In the genomic region with DNA sequence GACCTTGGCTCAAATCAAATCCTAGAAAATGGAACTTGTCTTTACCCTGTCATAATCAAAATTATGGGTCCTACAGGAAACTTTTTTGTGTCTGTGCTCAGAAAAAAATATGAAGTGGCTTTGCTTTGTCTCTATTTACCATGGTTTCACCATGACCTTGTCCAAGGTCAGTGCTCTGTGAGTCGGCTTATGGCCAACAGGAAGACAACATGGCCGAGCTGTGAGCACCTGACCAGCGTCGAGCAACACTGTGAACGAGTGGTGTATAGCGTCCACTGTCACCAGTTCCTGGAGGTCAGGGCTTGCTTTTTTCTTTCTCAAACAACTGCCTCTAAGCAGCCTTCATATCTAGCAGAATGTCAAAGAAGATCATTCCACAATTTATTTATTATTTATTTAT, we compare ENCODE assay signal across 1 cellular context.
TF ChIP-seq lines count a peak whose summit lies in the region.

No MANE protein-coding gene starts in this region.

TF ChIP-seq in GM12878, 131 proteins besides CTCF, POLR2A, EP300 and RAD21 (continued from another document):
- TF ChIP-seq, protein P1, sequence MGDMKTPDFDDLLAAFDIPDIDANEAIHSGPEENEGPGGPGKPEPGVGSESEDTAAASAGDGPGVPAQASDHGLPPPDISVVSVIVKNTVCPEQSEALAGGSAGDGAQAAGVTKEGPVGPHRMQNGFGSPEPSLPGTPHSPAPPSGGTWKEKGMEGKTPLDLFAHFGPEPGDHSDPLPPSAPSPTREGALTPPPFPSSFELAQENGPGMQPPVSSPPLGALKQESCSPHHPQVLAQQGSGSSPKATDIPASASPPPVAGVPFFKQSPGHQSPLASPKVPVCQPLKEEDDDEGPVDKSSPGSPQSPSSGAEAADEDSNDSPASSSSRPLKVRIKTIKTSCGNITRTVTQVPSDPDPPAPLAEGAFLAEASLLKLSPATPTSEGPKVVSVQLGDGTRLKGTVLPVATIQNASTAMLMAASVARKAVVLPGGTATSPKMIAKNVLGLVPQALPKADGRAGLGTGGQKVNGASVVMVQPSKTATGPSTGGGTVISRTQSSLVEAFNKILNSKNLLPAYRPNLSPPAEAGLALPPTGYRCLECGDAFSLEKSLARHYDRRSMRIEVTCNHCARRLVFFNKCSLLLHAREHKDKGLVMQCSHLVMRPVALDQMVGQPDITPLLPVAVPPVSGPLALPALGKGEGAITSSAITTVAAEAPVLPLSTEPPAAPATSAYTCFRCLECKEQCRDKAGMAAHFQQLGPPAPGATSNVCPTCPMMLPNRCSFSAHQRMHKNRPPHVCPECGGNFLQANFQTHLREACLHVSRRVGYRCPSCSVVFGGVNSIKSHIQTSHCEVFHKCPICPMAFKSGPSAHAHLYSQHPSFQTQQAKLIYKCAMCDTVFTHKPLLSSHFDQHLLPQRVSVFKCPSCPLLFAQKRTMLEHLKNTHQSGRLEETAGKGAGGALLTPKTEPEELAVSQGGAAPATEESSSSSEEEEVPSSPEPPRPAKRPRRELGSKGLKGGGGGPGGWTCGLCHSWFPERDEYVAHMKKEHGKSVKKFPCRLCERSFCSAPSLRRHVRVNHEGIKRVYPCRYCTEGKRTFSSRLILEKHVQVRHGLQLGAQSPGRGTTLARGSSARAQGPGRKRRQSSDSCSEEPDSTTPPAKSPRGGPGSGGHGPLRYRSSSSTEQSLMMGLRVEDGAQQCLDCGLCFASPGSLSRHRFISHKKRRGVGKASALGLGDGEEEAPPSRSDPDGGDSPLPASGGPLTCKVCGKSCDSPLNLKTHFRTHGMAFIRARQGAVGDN (IDR thresholded peaks at IDR 0.05) = no peak
- TF ChIP-seq SREBF1 (IDR thresholded peaks at IDR 0.05; ENCODE audit: low read length) (no peak), JUNB (IDR thresholded peaks at IDR 0.05) (no peak)
